1 cellular context compared by ENCODE assay signal in genomic region chr3:49932281-49932680, GRCh38. TPM values are rescaled to one million over a fixed set of nuclear protein-coding genes. Genes with fewer than 3 reads are reported as not detected.
"Had no signal": no experiment of that assay in that cellular context is flagged by ENCODE, and none has a peak within 500 bp of the region (broad histone marks: within the 10 kb centered on the region; RNA-seq: fewer than 3 reads in every experiment).

No MANE protein-coding gene starts in this region.

RNA-seq across cellular contexts. Expression of gene MST1R, which starts 28.6 kb away (rescaled TPM):
- total RNA-seq: G401 had no signal
